8 cellular contexts compared by ENCODE assay signal in the genomic region with DNA sequence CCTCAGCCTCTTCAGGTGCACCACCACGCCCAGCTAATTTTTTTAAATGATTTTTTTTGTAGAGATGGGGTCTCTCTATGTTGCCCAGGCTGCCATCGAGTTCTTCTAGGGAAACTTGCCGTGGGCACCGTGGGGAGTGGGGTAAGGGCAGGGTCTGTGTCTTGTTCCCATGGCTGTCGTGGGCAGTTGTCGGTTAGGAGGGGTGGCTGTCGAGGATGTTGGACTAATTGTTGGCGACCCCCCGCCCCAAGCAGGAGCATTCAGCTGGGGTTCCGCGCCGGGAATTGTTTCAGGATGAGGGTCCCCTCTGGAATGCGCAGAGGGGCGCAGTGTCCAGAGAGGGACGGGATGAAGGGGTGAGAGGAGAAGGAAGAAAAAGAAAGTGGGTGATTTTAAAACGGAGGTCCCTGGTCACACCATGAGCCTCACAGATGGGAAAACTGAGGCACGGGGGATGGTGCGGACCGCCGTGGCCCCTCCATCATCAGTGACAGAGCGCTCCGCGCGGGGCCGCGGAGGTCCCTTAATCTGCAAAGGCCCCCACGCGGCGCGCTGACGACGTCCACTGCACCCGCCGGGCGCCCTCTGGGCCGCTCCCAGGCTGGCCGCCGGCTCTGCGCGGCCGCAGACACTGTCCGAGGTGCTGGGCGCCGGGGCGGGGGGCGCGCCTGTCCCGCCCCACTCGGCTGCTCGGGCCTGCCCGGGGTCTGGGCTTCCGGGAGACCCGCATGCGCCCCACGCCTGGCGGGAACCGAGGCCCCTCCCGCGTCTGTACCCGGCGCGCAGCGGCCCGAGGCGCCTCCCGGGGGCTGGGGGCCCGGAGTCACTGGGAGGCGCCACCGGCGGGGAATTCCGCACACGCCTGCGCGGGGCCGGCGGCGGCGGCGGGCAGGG. TPM values are rescaled to one million over a fixed set of nuclear protein-coding genes. Genes with fewer than 3 reads are reported as not detected.
A peak's percentile ranks its signal among the peaks of the same experiment; 100 is the strongest.
DNase-seq lines count a peak whose midpoint lies in the region; ATAC-seq, FAIRE-seq and TF ChIP-seq lines count a peak whose summit lies in the region.

No MANE protein-coding gene starts in this region.

- 15% methylated on average over 36 of the region's 79 CpGs for WGBS in A549 (ENCODE audit: missing lambda C conversion rate)
- 2% methylated on average over 45 of the region's 79 CpGs for WGBS in K562 (ENCODE audit: insufficient coverage, low coverage, missing lambda C conversion rate)

- TF ChIP-seq RAD21 in A549 (conservative IDR thresholded peaks at IDR 0.05 in 1 of 2, IDR thresholded peaks at IDR 0.05 in 1 of 2) (0 out of 5 replicates have a peak, but pooled peaks of 1 of the 2 experiments have one; percentile 18), Ishikawa (IDR thresholded peaks at IDR 0.05; ENCODE audit: low read depth) (no peak), K562 (CRISPR knock-in tag; conservative IDR thresholded peaks at IDR 0.05 in 1 of 2, IDR thresholded peaks at IDR 0.05 in 1 of 2) (no peak)

- H2AFZ ChIP-seq in K562 (ENCODE audit: low read depth, low read length), result peak overlapping the region; percentile 64

- TSS peak; percentile 87 for BruUV-seq in K562 (replicated peaks; lab: Mats Ljungman, UMichigan)

- peak; percentile 76 to 78 for ATAC-seq in A549
- peak; percentile 38 for ATAC-seq in GM18520 (IDR thresholded peaks at IDR 0.05; ENCODE audit: unreplicated experiment)
- peak; percentile 86 for ATAC-seq in K562

- peak overlapping the region; percentile 77 for H3K4me2 ChIP-seq in A549
- peak overlapping the region; percentile 84 for H3K4me2 ChIP-seq in K562 (ENCODE audit: insufficient read depth, low read length)

- H3K27me3 ChIP-seq in K562 (ENCODE audit: control insufficient read depth in 2 of 2, insufficient read depth in 2 of 2, low read length in 2 of 2) (no peaks in the 10 kb centered on the region), iPS-15b (ENCODE audit: control insufficient read depth, insufficient read depth, low read length) (no peaks in the 10 kb centered on the region)

- no peaks in the 10 kb centered on the region for H4K20me1 ChIP-seq in K562 (replicated peaks; ENCODE audit: control insufficient read depth, insufficient read depth, low read length)

- intact Hi-C loops in K562 (cut with micrococcal nuclease), result no loop called here

- TF ChIP-seq POLR2A in A549 (IDR thresholded peaks at IDR 0.05; ENCODE audit: low read length), result peak; percentile 38
- peak; percentile 61 for TF ChIP-seq POLR2A in K562 (conservative IDR thresholded peaks at IDR 0.05)

- POLR2A ChIA-PET in A549 (lab: Yijun Ruan, JAX), result interaction anchor here (0.6 to 3.1 kb wide), 9 partner anchors 10 to 463 kb away, joined by 3 to 9 read pairs (median 5); partner anchors contain the start of genes CBX8 and GAA
- POLR2A ChIA-PET in K562 (lab: Yijun Ruan, JAX), result no interaction called here

- H3K27ac ChIP-seq in A549 (peak overlapping the region; percentile 94 to 99), K562 (ENCODE audit: extremely low read depth, low read depth, low read length) (peak overlapping the region; percentile 84)

- DNase-seq in A549 (ENCODE audit: low read depth in 1 of 2, low spot score in 1 of 2), result peak; percentile 85 to 95
- DNase-seq in T1000 (lab: John Stamatoyannopoulos, UW), result peak; percentile 68
- DNase-seq in K562 (ENCODE audit: extremely low read depth in 1 of 4, low spot score in 3 of 4), result peak; percentile 78 to 97 (median 94)
- DNase-seq in skeletal muscle cell (ENCODE audit: low read depth), result peak; percentile 25
- DNase-seq in D721Med (ENCODE audit: insufficient read length, low spot score), result no peak

- peak overlapping the region; percentile 78 to 95 for H3K9ac ChIP-seq in K562 (ENCODE audit: insufficient read depth in 1 of 2, low read depth in 2 of 2, low read length in 2 of 2)
- H3K9ac ChIP-seq in iPS-15b (ENCODE audit: low read depth, low read length), result peak overlapping the region; percentile 24

- FAIRE-seq in A549 (lab: Jason Lieb, UNC), result no peak
- FAIRE-seq in K562 (lab: Jason Lieb, UNC), result no peak
- FAIRE-seq in D721Med (lab: Jason Lieb, UNC), result no peak

- H3K9me1 ChIP-seq in K562 (ENCODE audit: control insufficient read depth, insufficient read depth, low read length), result no peaks in the 10 kb centered on the region

- TF ChIP-seq EP300 in A549 (IDR thresholded peaks at IDR 0.05) (peak in 1 of 2 experiments; percentile 25; a peak in 1 of 5 replicates), Ishikawa (IDR thresholded peaks at IDR 0.05; ENCODE audit: borderline replicate concordance) (no peak), K562 (IDR thresholded peaks at IDR 0.05; ENCODE audit: low read length) (no peak)

- peaks cover 27% of the 10 kb centered on the region for H3K79me2 ChIP-seq in K562 (ENCODE audit: control insufficient read depth, insufficient read depth, low read length)

- CTCF ChIA-PET in A549 (lab: Yijun Ruan, JAX), result interaction anchor here (0.5 to 3.4 kb wide), 3 partner anchors 138 to 763 kb away, joined by 3 to 13 read pairs (median 3); partner anchors contain the start of gene GAA
- CTCF ChIA-PET in K562 (lab: Yijun Ruan, JAX; ENCODE audit: low intra/inter-chr PET ratio), result no interaction called here

- peak overlapping the region; percentile 61 for H3K4me3 ChIP-seq in A549
- H3K4me3 ChIP-seq in K562, result peak overlapping the region; percentile 52
- peak overlapping the region; percentile 48 for H3K4me3 ChIP-seq in iPS-15b (ENCODE audit: low read depth, low read length)
- peak overlapping the region; percentile 51 for H3K4me3 ChIP-seq in skeletal muscle cell (ENCODE audit: low read depth, low read length)

- in situ Hi-C loops in K562 (cut with MboI), result no loop called here

- TF ChIP-seq CTCF in A549 (IDR thresholded peaks at IDR 0.05), result 0 out of 3 replicates have a peak, but pooled peaks have one; percentile 6
- 0 out of 6 replicates have a peak, but pooled peaks of 1 of the 3 experiments have one; percentile 13 for TF ChIP-seq CTCF in K562 (IDR thresholded peaks at IDR 0.05 in 2 of 3, conservative IDR thresholded peaks at IDR 0.05 in 1 of 3; ENCODE audit: insufficient read depth in 2 of 3, low read depth in 1 of 3, low read length in 3 of 3)
- TF ChIP-seq CTCF in D721Med (IDR thresholded peaks at IDR 0.05; ENCODE audit: insufficient read depth, missing control alignments), result no peak

- H3K4me1 ChIP-seq in A549 (peaks cover 76% of the 10 kb centered on the region), K562 (replicated peaks in 1 of 2; ENCODE audit: control insufficient read depth in 2 of 2, insufficient read depth in 2 of 2, low read length in 2 of 2) (peaks cover 67 to 83% of the 10 kb centered on the region in 2 experiments), iPS-15b (ENCODE audit: control insufficient read depth, insufficient read depth, low read length) (peaks cover 6% of the 10 kb centered on the region)

- H3K9me3 ChIP-seq in A549 (no peaks in the 10 kb centered on the region), K562 (replicated peaks; ENCODE audit: control insufficient read depth, insufficient read depth, low read depth, low read length) (no peaks in the 10 kb centered on the region), iPS-15b (ENCODE audit: control insufficient read depth, insufficient read depth, low read length) (no peaks in the 10 kb centered on the region)

- peaks cover 10% of the 10 kb centered on the region; the same call in 1 of the 3 replicates for H3K36me3 ChIP-seq in K562 (ENCODE audit: control insufficient read depth, insufficient read depth, low read length)
- peaks cover 12% of the 10 kb centered on the region for H3K36me3 ChIP-seq in iPS-15b (ENCODE audit: control insufficient read depth, insufficient read depth, low read length)

RNA-seq across cellular contexts. Expression of gene RNF213, which starts 0.8 kb away (rescaled TPM):
- 127 and 182 TPM in 2 replicates for polyA plus RNA-seq in A549 (2011; rRNA removed)
- 64.8 and 76.2 TPM in 2 replicates for polyA plus RNA-seq in A549 (2012; cell fraction: cytosol; rRNA removed)
- 268 and 329 TPM in 2 replicates for polyA plus RNA-seq in A549 (2012; cell fraction: nucleus; rRNA removed)
- 55.6 to 61.6 TPM (median 59.1 TPM) in 3 replicates for polyA plus RNA-seq in A549 (2017; fragmentation: RNase III; extraction: RNeasy Plus Mini Kit Qiagen cat#74134 plus additional on column Dnase treatment)
- 331 and 462 TPM in 2 replicates for polyA minus RNA-seq in A549 (2011; rRNA and poly(A)+ RNA removed)
- 548 and 579 TPM in 2 replicates for total RNA-seq in K562 (2011; cell fraction: chromatin; rRNA removed; ENCODE audit: low replicate concordance)
- 219 and 226 TPM in 2 replicates for total RNA-seq in K562 (2011; cell fraction: nucleolus; rRNA removed)
- 260 and 263 TPM in 2 replicates for total RNA-seq in K562 (2011; cell fraction: nucleoplasm; rRNA removed)
- total RNA-seq in K562 (2014; rRNA removed), result 13.2 and 17.1 TPM in 2 replicates
- 19.8 and 20.9 TPM in 2 replicates for total RNA-seq in K562 (2014; rRNA removed; fragmentation: Illumina TruSeq; extraction: Trizol)
- total RNA-seq in K562 (2015; rRNA removed; fragmentation: Illumina TruSeq; extraction: Trizol), result 17.8 and 17.9 TPM in 2 replicates
- 33.6 and 34.3 TPM in 2 replicates for total RNA-seq in K562 (2021)
- polyA plus RNA-seq in K562 (2011; rRNA removed), result 26.7 and 36.2 TPM in 2 replicates
- 14.1 and 15.8 TPM in 2 replicates for polyA plus RNA-seq in K562 (2011; cell fraction: cytosol; rRNA removed)
- 220 and 234 TPM in 2 replicates for polyA plus RNA-seq in K562 (2011; cell fraction: nucleus; rRNA removed)
- 27.2 and 54.8 TPM in 2 replicates for polyA plus RNA-seq in K562 (2012)
- polyA plus RNA-seq in K562 (2014; fragmentation: Illumina TruSeq; extraction: Trizol), result 24.2 and 26.9 TPM in 2 replicates
- polyA plus RNA-seq in K562 (2014; fragmentation: Nextera tagmentation; extraction: Ambion mirVana), result 1 to 10 TPM; 5.3 to 7.1 TPM
- polyA plus RNA-seq in K562 (2014; rRNA removed), result 15.9 and 20.1 TPM in 2 replicates
- 58.3 and 80.5 TPM in 2 replicates for polyA minus RNA-seq in K562 (2011; rRNA and poly(A)+ RNA removed)
- polyA minus RNA-seq in K562 (2011; cell fraction: cytosol; rRNA and poly(A)+ RNA removed), result 48.1 and 56.1 TPM in 2 replicates
- 71.6 and 112 TPM in 2 replicates for polyA minus RNA-seq in K562 (2011; cell fraction: nucleus; rRNA and poly(A)+ RNA removed)

RNA-seq across cellular contexts. Expression of gene SLC26A11, which starts 39.7 kb away (rescaled TPM):
- 8.3 and 9.5 TPM in 2 replicates for polyA plus RNA-seq in A549 (2011; rRNA removed)
- 13.7 and 22.6 TPM in 2 replicates for polyA plus RNA-seq in A549 (2012; cell fraction: cytosol; rRNA removed)
- polyA plus RNA-seq in A549 (2012; cell fraction: nucleus; rRNA removed), result 75.4 and 89.8 TPM in 2 replicates
- polyA plus RNA-seq in A549 (2017; fragmentation: RNase III; extraction: RNeasy Plus Mini Kit Qiagen cat#74134 plus additional on column Dnase treatment), result 9.1 to 13.7 TPM (median 13.1 TPM) in 3 replicates
- polyA minus RNA-seq in A549 (2011; rRNA and poly(A)+ RNA removed), result 6.9 and 12.4 TPM in 2 replicates
- 8.5 and 21.1 TPM in 2 replicates for total RNA-seq in K562 (2011; cell fraction: chromatin; rRNA removed; ENCODE audit: low replicate concordance)
- total RNA-seq in K562 (2011; cell fraction: nucleolus; rRNA removed), result 13.3 and 15.8 TPM in 2 replicates
- total RNA-seq in K562 (2011; cell fraction: nucleoplasm; rRNA removed), result 6.9 and 13.1 TPM in 2 replicates
- 1.5 and 3.4 TPM in 2 replicates for total RNA-seq in K562 (2014; rRNA removed)
- 0.38 and 0.91 TPM in 2 replicates for total RNA-seq in K562 (2014; rRNA removed; fragmentation: Illumina TruSeq; extraction: Trizol)
- 1.0 and 1.4 TPM in 2 replicates for total RNA-seq in K562 (2015; rRNA removed; fragmentation: Illumina TruSeq; extraction: Trizol)
- total RNA-seq in K562 (2021), result 3.1 and 4.0 TPM in 2 replicates
- 0.52 and 0.53 TPM in 2 replicates for polyA plus RNA-seq in K562 (2011; rRNA removed)
- polyA plus RNA-seq in K562 (2011; cell fraction: cytosol; rRNA removed), result 0.43 and 1.2 TPM in 2 replicates
- polyA plus RNA-seq in K562 (2011; cell fraction: nucleus; rRNA removed), result 4.1 and 8.1 TPM in 2 replicates
- polyA plus RNA-seq in K562 (2012), result 2.7 and 5.4 TPM in 2 replicates
- polyA plus RNA-seq in K562 (2014; fragmentation: Illumina TruSeq; extraction: Trizol), result 1.4 and 1.9 TPM in 2 replicates
- polyA plus RNA-seq in K562 (2014; fragmentation: Nextera tagmentation; extraction: Ambion mirVana), result under 1 TPM in 1 of 2 experiments, not detected in 1; 0.06 TPM
- polyA plus RNA-seq in K562 (2014; rRNA removed), result 2.8 and 4.2 TPM in 2 replicates
- 0.46 TPM in 1 of 2 replicates, not detected in the other for polyA minus RNA-seq in K562 (2011; rRNA and poly(A)+ RNA removed)
- 0.57 and 1.9 TPM in 2 replicates for polyA minus RNA-seq in K562 (2011; cell fraction: cytosol; rRNA and poly(A)+ RNA removed)
- polyA minus RNA-seq in K562 (2011; cell fraction: nucleus; rRNA and poly(A)+ RNA removed), result 1.2 and 2.0 TPM in 2 replicates

RNA-seq across cellular contexts. Expression of gene SGSH, which starts 39.8 kb away (rescaled TPM):
- polyA plus RNA-seq in A549 (2011; rRNA removed) (14.1 and 14.5 TPM in 2 replicates), A549 (2017; fragmentation: RNase III; extraction: RNeasy Plus Mini Kit Qiagen cat#74134 plus additional on column Dnase treatment) (24.0 to 26.2 TPM (median 24.7 TPM) in 3 replicates), K562 (2011; rRNA removed) (2.5 and 4.8 TPM in 2 replicates), K562 (2014; fragmentation: Illumina TruSeq; extraction: Trizol) (6.3 and 11.2 TPM in 2 replicates), K562 (2014; fragmentation: Nextera tagmentation; extraction: Ambion mirVana) (under 1 TPM; 0.25 to 0.31 TPM), K562 (2014; rRNA removed) (8.2 and 9.8 TPM in 2 replicates)
- polyA plus RNA-seq in A549 (2012; cell fraction: cytosol; rRNA removed), result 25.4 and 26.4 TPM in 2 replicates
- polyA plus RNA-seq in A549 (2012; cell fraction: nucleus; rRNA removed), result 118 and 137 TPM in 2 replicates
- 9.2 and 12.4 TPM in 2 replicates for polyA minus RNA-seq in A549 (2011; rRNA and poly(A)+ RNA removed)
- total RNA-seq in K562 (2011; cell fraction: chromatin; rRNA removed; ENCODE audit: low replicate concordance), result 47.4 and 72.7 TPM in 2 replicates
- 43.5 and 52.4 TPM in 2 replicates for total RNA-seq in K562 (2011; cell fraction: nucleolus; rRNA removed)
- 40.5 and 41.1 TPM in 2 replicates for total RNA-seq in K562 (2011; cell fraction: nucleoplasm; rRNA removed)
- total RNA-seq in K562 (2014; rRNA removed) (5.1 and 7.3 TPM in 2 replicates), K562 (2014; rRNA removed; fragmentation: Illumina TruSeq; extraction: Trizol) (2.5 and 2.6 TPM in 2 replicates), K562 (2015; rRNA removed; fragmentation: Illumina TruSeq; extraction: Trizol) (4.6 and 4.9 TPM in 2 replicates), K562 (2021) (11.8 and 15.7 TPM in 2 replicates)
- 3.7 and 4.2 TPM in 2 replicates for polyA plus RNA-seq in K562 (2011; cell fraction: cytosol; rRNA removed)
- 19.2 and 29.1 TPM in 2 replicates for polyA plus RNA-seq in K562 (2011; cell fraction: nucleus; rRNA removed)
- polyA plus RNA-seq in K562 (2012), result 13.7 and 21.2 TPM in 2 replicates
- 2.6 TPM in 2 replicates for polyA minus RNA-seq in K562 (2011; rRNA and poly(A)+ RNA removed)
- polyA minus RNA-seq in K562 (2011; cell fraction: cytosol; rRNA and poly(A)+ RNA removed), result 4.5 and 6.9 TPM in 2 replicates
- 3.4 and 6.3 TPM in 2 replicates for polyA minus RNA-seq in K562 (2011; cell fraction: nucleus; rRNA and poly(A)+ RNA removed)

Comparison
In these comparisons a context has a peak if more than half of its experiments do, and no peak if none do; other contexts are left out.
1. Of the 35 proteins assayed by ChIP-seq in both K562 and A549: peak only in K562: BHLHE40, ESRRA, PHF8 and ZFP36; only in A549: CHD4, HDAC2, JUN and MAX; in both: E2F6, MAZ, POLR2A and REST; in neither: 18; mixed calls (peak in some experiments, not most) for 5.